38 cellular contexts compared by ENCODE assay signal in genomic region chr1:50964863-50965262, GRCh38.
"Had no signal": no experiment of that assay in that cellular context is flagged by ENCODE, and none has a peak within 500 bp of the region (broad histone marks: within the 10 kb centered on the region; RNA-seq: fewer than 3 reads in every experiment).

No MANE protein-coding gene starts in this region.

- DNase-seq: activated effector memory CD4-positive, alpha-beta T cell treated with anti-CD3 and anti-CD28 coated beads, Interleukin-2, amount 50 U/mL, for 16 hours; activated effector memory CD4-positive, alpha-beta T cell treated with Interleukin-2 at 50 U/mL for 16 hours; activated gamma-delta T cell; activated gamma-delta T cell treated with Interleukin-2 at 50 U/mL for 16 hours; activated naive CD4-positive, alpha-beta T cell; activated naive CD4-positive, alpha-beta T cell treated with anti-CD3 and anti-CD28 coated beads for 36 hours; activated naive CD4-positive, alpha-beta T cell treated with anti-CD3 and anti-CD28 coated beads, Interleukin-2, amount 10 ng/mL, durations not matched to agents 7 days and 5 days; activated naive CD4-positive, alpha-beta T cell treated with anti-CD3 and anti-CD28 coated beads, Interleukin-2, amount 50 U/mL, for 16 hours; activated naive CD4-positive, alpha-beta T cell treated with Interleukin-2 at 50 U/mL for 16 hours; activated naive CD8-positive, alpha-beta T cell treated with anti-CD3 and anti-CD28 coated beads for 36 hours; activated naive CD8-positive, alpha-beta T cell treated with anti-CD3 and anti-CD28 coated beads, Interleukin-2, amount 10 ng/mL, durations not matched to agents 7 days and 5 days; activated naive CD8-positive, alpha-beta T cell treated with anti-CD3 and anti-CD28 coated beads, Interleukin-2, amount 50 U/mL, for 24 hours; activated T-cell treated with anti-CD3 and anti-CD28 coated beads, Interleukin-2, amount 50 U/mL, for 4 hours; activated T-cell treated with anti-CD3 and anti-CD28 coated beads, Interleukin-2, amount 50 U/mL, for 48 hours; activated T-cell treated with anti-CD3 and anti-CD28 coated beads, Interleukin-2, amount 50 U/mL, for 72 hours; adrenal gland; amniotic stem cell; amygdala; anterior cingulate cortex; aorta; body of pancreas; brain microvascular endothelial cell; caudate nucleus; central memory CD4-positive, alpha-beta T cell; cerebellar nuclear complex had no signal

- H3K9me3 Mint-ChIP-seq: activated naive CD4-positive, alpha-beta T cell treated with anti-CD3 and anti-CD28 coated beads for 36 hours; activated naive CD4-positive, alpha-beta T cell treated with anti-CD3 and anti-CD28 coated beads, Interleukin-2, amount 10 ng/mL, durations not matched to agents 7 days and 5 days; activated naive CD4-positive, alpha-beta T cell treated with anti-CD3 and anti-CD28 coated beads, Interleukin-2, amount 50 U/mL, for 24 hours; activated naive CD4-positive, alpha-beta T cell treated with anti-CD3 and anti-CD28 coated beads, Interleukin-2, amount 50 U/mL, for 72 hours; activated naive CD8-positive, alpha-beta T cell treated with anti-CD3 and anti-CD28 coated beads for 36 hours; activated naive CD8-positive, alpha-beta T cell treated with anti-CD3 and anti-CD28 coated beads, Interleukin-2, amount 10 ng/mL, durations not matched to agents 7 days and 5 days; activated naive CD8-positive, alpha-beta T cell treated with anti-CD3 and anti-CD28 coated beads, Interleukin-2, amount 50 U/mL, for 24 hours; activated T-cell treated with anti-CD3 and anti-CD28 coated beads, Interleukin-2, amount 50 U/mL, for 4 hours; activated T-cell treated with anti-CD3 and anti-CD28 coated beads, Interleukin-2, amount 50 U/mL, for 72 hours; activated T-helper 1 cell treated with anti-CD3 and anti-CD28 coated beads, Interleukin-12 subunit alpha, Interleukin-12 subunit beta, Interleukin-2, Interleukin-4 antibody, amounts not matched to agents 30 ng/mL and 10 ng/mL and 1 ng/mL, durations not matched to agents 14 hours and 24 hours and 36 hours; activated T-helper 17 cell treated with anti-CD3 and anti-CD28 coated beads, Interleukin-2, amount 50 U/mL, for 72 hours; activated T-helper 2 cell treated with anti-CD3 and anti-CD28 coated beads, Interferon-gamma antibody, Interleukin-2, Interleukin-4, amounts not matched to agents 10 μg/mL and 5 μg/mL and 100 μg/mL, durations not matched to agents 14 hours and 24 hours and 36 hours; central memory CD8-positive, alpha-beta T cell had no signal

- H3K27me3 Mint-ChIP-seq: activated naive CD4-positive, alpha-beta T cell treated with anti-CD3 and anti-CD28 coated beads, Interleukin-2, amount 50 U/mL, for 24 hours; activated naive CD8-positive, alpha-beta T cell; activated T-helper 17 cell treated with anti-CD3 and anti-CD28 coated beads, Interleukin-2, amount 50 U/mL, for 72 hours; central memory CD8-positive, alpha-beta T cell had no signal

- ATAC-seq: activated naive CD4-positive, alpha-beta T cell treated with anti-CD3 and anti-CD28 coated beads, Interleukin-2, amount 50 U/mL, for 72 hours; activated naive CD8-positive, alpha-beta T cell treated with anti-CD3 and anti-CD28 coated beads, Interleukin-2, amount 50 U/mL, for 24 hours; activated T-cell treated with anti-CD3 and anti-CD28 coated beads, Interleukin-2, amount 50 U/mL, for 4 hours; activated T-cell treated with anti-CD3 and anti-CD28 coated beads, Interleukin-2, amount 50 U/mL, for 72 hours; activated T-helper 17 cell treated with anti-CD3 and anti-CD28 coated beads, Interleukin-2, amount 50 U/mL, for 72 hours; body of pancreas had no signal

- FAIRE-seq: astrocyte, bronchial epithelial cell had no signal

- H3K4me3 Mint-ChIP-seq: activated naive CD4-positive, alpha-beta T cell treated with anti-CD3 and anti-CD28 coated beads for 36 hours; activated naive CD4-positive, alpha-beta T cell treated with anti-CD3 and anti-CD28 coated beads, Interleukin-2, amount 10 ng/mL, durations not matched to agents 7 days and 5 days; activated naive CD4-positive, alpha-beta T cell treated with anti-CD3 and anti-CD28 coated beads, Interleukin-2, amount 50 U/mL, for 24 hours; activated naive CD8-positive, alpha-beta T cell; activated naive CD8-positive, alpha-beta T cell treated with anti-CD3 and anti-CD28 coated beads for 36 hours; activated naive CD8-positive, alpha-beta T cell treated with anti-CD3 and anti-CD28 coated beads, Interleukin-2, amount 10 ng/mL, durations not matched to agents 7 days and 5 days; activated naive CD8-positive, alpha-beta T cell treated with anti-CD3 and anti-CD28 coated beads, Interleukin-2, amount 50 U/mL, for 24 hours; activated T-cell treated with anti-CD3 and anti-CD28 coated beads, Interleukin-2, amount 50 U/mL, for 4 hours; activated T-cell treated with anti-CD3 and anti-CD28 coated beads, Interleukin-2, amount 50 U/mL, for 72 hours; activated T-helper 1 cell treated with anti-CD3 and anti-CD28 coated beads, Interleukin-12 subunit alpha, Interleukin-12 subunit beta, Interleukin-2, Interleukin-4 antibody, amounts not matched to agents 30 ng/mL and 10 ng/mL and 1 ng/mL, durations not matched to agents 14 hours and 24 hours and 36 hours; activated T-helper 17 cell treated with anti-CD3 and anti-CD28 coated beads, Interleukin-2, amount 50 U/mL, for 72 hours; central memory CD8-positive, alpha-beta T cell had no signal

- H3K9me3 ChIP-seq: adrenal gland, ascending aorta, body of pancreas, breast epithelium had no signal

- H3K4me1 ChIP-seq: breast epithelium had no signal

- H3K4me3 ChIP-seq: adrenal gland, ascending aorta, body of pancreas, breast epithelium, cardiac muscle cell had no signal

- H3K27ac ChIP-seq: adrenal gland, ascending aorta, body of pancreas, brain microvascular endothelial cell, breast epithelium, cardiac muscle cell had no signal

- H3K27ac Mint-ChIP-seq: activated naive CD4-positive, alpha-beta T cell treated with anti-CD3 and anti-CD28 coated beads for 36 hours; activated naive CD4-positive, alpha-beta T cell treated with anti-CD3 and anti-CD28 coated beads, Interleukin-2, amount 10 ng/mL, durations not matched to agents 7 days and 5 days; activated naive CD4-positive, alpha-beta T cell treated with anti-CD3 and anti-CD28 coated beads, Interleukin-2, amount 50 U/mL, for 24 hours; activated naive CD4-positive, alpha-beta T cell treated with anti-CD3 and anti-CD28 coated beads, Interleukin-2, amount 50 U/mL, for 72 hours; activated naive CD8-positive, alpha-beta T cell; activated naive CD8-positive, alpha-beta T cell treated with anti-CD3 and anti-CD28 coated beads for 36 hours; activated naive CD8-positive, alpha-beta T cell treated with anti-CD3 and anti-CD28 coated beads, Interleukin-2, amount 10 ng/mL, durations not matched to agents 7 days and 5 days; activated naive CD8-positive, alpha-beta T cell treated with anti-CD3 and anti-CD28 coated beads, Interleukin-2, amount 50 U/mL, for 24 hours; activated T-cell treated with anti-CD3 and anti-CD28 coated beads, Interleukin-2, amount 50 U/mL, for 72 hours; activated T-helper 1 cell treated with anti-CD3 and anti-CD28 coated beads, Interleukin-12 subunit alpha, Interleukin-12 subunit beta, Interleukin-2, Interleukin-4 antibody, amounts not matched to agents 30 ng/mL and 10 ng/mL and 1 ng/mL, durations not matched to agents 14 hours and 24 hours and 36 hours; activated T-helper 17 cell treated with anti-CD3 and anti-CD28 coated beads, Interleukin-2, amount 50 U/mL, for 72 hours; activated T-helper 2 cell treated with anti-CD3 and anti-CD28 coated beads, Interferon-gamma antibody, Interleukin-2, Interleukin-4, amounts not matched to agents 10 μg/mL and 5 μg/mL and 100 μg/mL, durations not matched to agents 14 hours and 24 hours and 36 hours; brain had no signal

- H3K36me3 ChIP-seq: adrenal gland, ascending aorta, brain microvascular endothelial cell, breast epithelium, cardiac muscle cell had no signal

- H3K36me3 Mint-ChIP-seq: activated naive CD4-positive, alpha-beta T cell treated with anti-CD3 and anti-CD28 coated beads, Interleukin-2, amount 50 U/mL, for 24 hours; activated naive CD8-positive, alpha-beta T cell; activated naive CD8-positive, alpha-beta T cell treated with anti-CD3 and anti-CD28 coated beads for 36 hours; brain had no signal

- H3K27me3 ChIP-seq: adrenal gland, ascending aorta, body of pancreas, brain microvascular endothelial cell, breast epithelium had no signal
